ENCODE assay signal across 8 cellular contexts in genomic region chr2:227460079-227460485, GRCh38. TPM values are rescaled to one million over a fixed set of nuclear protein-coding genes. Genes with fewer than 3 reads are reported as not detected.
DNase-seq lines count a peak whose midpoint lies in the region; ATAC-seq and TF ChIP-seq lines count a peak whose summit lies in the region.

No MANE protein-coding gene starts in this region.

- intact Hi-C loops in activated CD4-positive, alpha-beta T cell treated with anti-CD3 and anti-CD28 coated beads, Interleukin-2, amount 10 ng/mL, durations not matched to agents 24 days and 14 days (cut with micrococcal nuclease), result loop anchor here (1.0 to 10.0 kb wide), 2 partner anchors 358 to 665 kb away; partner anchors contain the start of gene IRS1

- H3K9me3 Mint-ChIP-seq in activated CD4-positive, alpha-beta T cell treated with anti-CD3 and anti-CD28 coated beads, Interleukin-2, amount 10 ng/mL, durations not matched to agents 24 days and 14 days, result no peaks in the 10 kb centered on the region
- no peaks in the 10 kb centered on the region for H3K9me3 Mint-ChIP-seq in stimulated activated naive CD8-positive, alpha-beta T cell treated with anti-CD3 and anti-CD28 coated beads, Interleukin-15, amount 100 ng/mL, for 72 hours

- no peak for TF ChIP-seq CTCF in GM12865 (IDR thresholded peaks at IDR 0.05; ENCODE audit: insufficient read depth, low read depth, low read length, missing control alignments)
- TF ChIP-seq CTCF in fibroblast of pulmonary artery (IDR thresholded peaks at IDR 0.05; ENCODE audit: low read length, missing control alignments), result no peak

- DNase-seq in GM12865 (ENCODE audit: low read depth) (peak; percentile 83), fibroblast of pulmonary artery (ENCODE audit: low read depth) (peak; percentile 84), G401 (ENCODE audit: low spot score) (no peak), NCI-H1417 treated with DMSO at 0.1 percent for 48 hours (lab: John Stamatoyannopoulos, UW) (no peak)
- DNase-seq in activated CD4-positive, alpha-beta T cell treated with anti-CD3 and anti-CD28 coated beads, Interleukin-2, amount 10 ng/mL, durations not matched to agents 24 days and 14 days, result peak; percentile 79
- DNase-seq in stimulated activated naive CD8-positive, alpha-beta T cell treated with anti-CD3 and anti-CD28 coated beads, Interleukin-15, amount 100 ng/mL, for 72 hours, result peak; percentile 74 to 90

- H3K4me1 Mint-ChIP-seq in activated CD4-positive, alpha-beta T cell treated with anti-CD3 and anti-CD28 coated beads, Interleukin-2, amount 10 ng/mL, durations not matched to agents 24 days and 14 days, result peaks cover 68% of the 10 kb centered on the region
- peaks cover 97% of the 10 kb centered on the region for H3K4me1 Mint-ChIP-seq in stimulated activated naive CD8-positive, alpha-beta T cell treated with anti-CD3 and anti-CD28 coated beads, Interleukin-15, amount 100 ng/mL, for 72 hours

- no peaks in the 10 kb centered on the region for H3K27me3 Mint-ChIP-seq in activated CD4-positive, alpha-beta T cell treated with anti-CD3 and anti-CD28 coated beads, Interleukin-2, amount 10 ng/mL, durations not matched to agents 24 days and 14 days
- no peaks in the 10 kb centered on the region for H3K27me3 Mint-ChIP-seq in stimulated activated naive CD8-positive, alpha-beta T cell treated with anti-CD3 and anti-CD28 coated beads, Interleukin-15, amount 100 ng/mL, for 72 hours

- no peak overlapping the region; the same call in 1 of the 2 replicates for H3K4me3 ChIP-seq in GM12865 (ENCODE audit: low read depth, low read length)
- no peak overlapping the region for H3K4me3 ChIP-seq in fibroblast of pulmonary artery (replicated peaks; ENCODE audit: low read depth, low read length)

- H3K36me3 Mint-ChIP-seq in activated CD4-positive, alpha-beta T cell treated with anti-CD3 and anti-CD28 coated beads, Interleukin-2, amount 10 ng/mL, durations not matched to agents 24 days and 14 days (ENCODE audit: low read depth), result peaks cover 2% of the 10 kb centered on the region

- in situ Hi-C loops in G401 (cut with HindIII; ENCODE audit: low sequenced_read_pairs), result no loop called here

- peak overlapping the region; percentile 51 for H3K4me3 Mint-ChIP-seq in activated CD4-positive, alpha-beta T cell treated with anti-CD3 and anti-CD28 coated beads, Interleukin-2, amount 10 ng/mL, durations not matched to agents 24 days and 14 days
- H3K4me3 Mint-ChIP-seq in stimulated activated naive CD8-positive, alpha-beta T cell treated with anti-CD3 and anti-CD28 coated beads, Interleukin-15, amount 100 ng/mL, for 72 hours, result peak overlapping the region; percentile 72

- peak overlapping the region; percentile 78 for H3K27ac Mint-ChIP-seq in activated CD4-positive, alpha-beta T cell treated with anti-CD3 and anti-CD28 coated beads, Interleukin-2, amount 10 ng/mL, durations not matched to agents 24 days and 14 days
- H3K27ac Mint-ChIP-seq in stimulated activated naive CD8-positive, alpha-beta T cell treated with anti-CD3 and anti-CD28 coated beads, Interleukin-15, amount 100 ng/mL, for 72 hours, result peak overlapping the region; percentile 82 to 90

- ATAC-seq in HG03469 (IDR thresholded peaks at IDR 0.05; ENCODE audit: unreplicated experiment), result peak; percentile 32
- peak; percentile 73 for ATAC-seq in stimulated activated naive CD8-positive, alpha-beta T cell treated with anti-CD3 and anti-CD28 coated beads, Interleukin-15, amount 100 ng/mL, for 72 hours
- ATAC-seq in HG03520 (IDR thresholded peaks at IDR 0.05; ENCODE audit: unreplicated experiment), result no peak

RNA-seq across cellular contexts. Expression of gene AGFG1, which starts 11.9 kb away (rescaled TPM):
- 221 and 229 TPM in 2 replicates for total RNA-seq in activated CD4-positive, alpha-beta T cell treated with anti-CD3 and anti-CD28 coated beads, Interleukin-2, amount 10 ng/mL, durations not matched to agents 24 days and 14 days
- 37.8 and 54.9 TPM in 2 replicates for total RNA-seq in G401 (2014; rRNA removed; shearing (Covaris generic))

Comparison
In these comparisons a context has a peak if more than half of its experiments do, and no peak if none do; other contexts are left out.
1. DNase-seq: peak in GM12865 (single experiment), activated CD4-positive, alpha-beta T cell treated with anti-CD3 and anti-CD28 coated beads, Interleukin-2, amount 10 ng/mL, durations not matched to agents 24 days and 14 days (single experiment), fibroblast of pulmonary artery (single experiment) and stimulated activated naive CD8-positive, alpha-beta T cell treated with anti-CD3 and anti-CD28 coated beads, Interleukin-15, amount 100 ng/mL, for 72 hours (2 of 2); none in G401 (single experiment) and NCI-H1417 treated with DMSO at 0.1 percent for 48 hours (single experiment).